9 cellular contexts compared by ENCODE assay signal in genomic region chr10:50431118-50431517, GRCh38.
DNase-seq lines count a peak whose midpoint lies in the region; ATAC-seq and TF ChIP-seq lines count a peak whose summit lies in the region.
"Had no signal": no experiment of that assay in that cellular context is flagged by ENCODE, and none has a peak within 500 bp of the region (broad histone marks: within the 10 kb centered on the region; RNA-seq: fewer than 3 reads in every experiment).

No MANE protein-coding gene starts in this region.

- DNase-seq in SKM-1 treated with dmso at 0.1 percent for 144 hours (lab: John Stamatoyannopoulos, UW; ENCODE audit: unreplicated experiment), result peak; percentile 20
- no peak for DNase-seq in SKM-1 (lab: John Stamatoyannopoulos, UW; ENCODE audit: unreplicated experiment)
- peak in 1 of 2 experiments; percentile 21 for DNase-seq in SJSA1 (ENCODE audit: low read depth in 1 of 2, low spot score in 2 of 2)
- peak; percentile 29 to 72 for DNase-seq in fibroblast of lung (ENCODE audit: low read depth in 2 of 2)
- no peak for DNase-seq in spleen
- DNase-seq in NCI-H1105 (lab: John Stamatoyannopoulos, UW), result no peak
- DNase-seq in left colon, result no peak
- DNase-seq in GF-D8 (lab: John Stamatoyannopoulos, UW), result no peak
- DNase-seq: stimulated activated CD4-positive, alpha-beta T cell treated with anti-CD3 and anti-CD28 coated beads, Interleukin-12 subunit alpha, Interleukin-12 subunit beta, amount 100 ng/mL, for 4 hours had no signal

- H2AFZ ChIP-seq in fibroblast of lung (ENCODE audit: low read length), result no peak overlapping the region

- no peak overlapping the region for H3K4me2 ChIP-seq in fibroblast of lung (ENCODE audit: extremely low read depth, insufficient read depth, low read length)

- no peaks in the 10 kb centered on the region for H3K36me3 ChIP-seq in SJSA1
- H3K36me3 ChIP-seq in fibroblast of lung (ENCODE audit: control insufficient read depth, insufficient read depth, low read length), result no peaks in the 10 kb centered on the region
- peaks cover 0 to 5% (median 0%) of the 10 kb centered on the region in 6 donors for H3K36me3 ChIP-seq in spleen

- H3K4me3 ChIP-seq in SJSA1 (no peak overlapping the region), fibroblast of lung (replicated peaks in 1 of 4; ENCODE audit: control extremely low read depth in 1 of 4, insufficient read depth in 1 of 4, low read depth in 3 of 4, low read length in 4 of 4) (no peak overlapping the region), spleen (no peak overlapping the region)

- ATAC-seq in left colon, result no peak

- 27 to 38% (median 30%) methylated on average over 4 of the region's 4 CpGs for WGBS in spleen, 5 donors

- no peaks in the 10 kb centered on the region for H4K20me1 ChIP-seq in fibroblast of lung (ENCODE audit: control insufficient read depth, extremely low read depth, insufficient read depth, low read length)

- no peak for TF ChIP-seq POLR2A in spleen (IDR thresholded peaks at IDR 0.05)

- intact Hi-C loops in spleen (cut with DNase I; ENCODE audit: low total_unique reads), result no loop called here
- intact Hi-C loops in left colon (cut with DNase I, micrococcal nuclease), result no loop called here

- no peaks in the 10 kb centered on the region for H3K79me2 ChIP-seq in fibroblast of lung (ENCODE audit: control insufficient read depth, insufficient read depth, low read length)

- H3K9me3 ChIP-seq in SJSA1 (replicated peaks) (no peaks in the 10 kb centered on the region), fibroblast of lung (ENCODE audit: control insufficient read depth, insufficient read depth, low read depth, low read length) (no peaks in the 10 kb centered on the region), spleen (no peaks in the 10 kb centered on the region)

- H3K27ac ChIP-seq in SJSA1 (peak overlapping the region; percentile 34; the same call in 1 of the 2 replicates), fibroblast of lung (ENCODE audit: insufficient read depth, low read length) (peak overlapping the region; percentile 51), spleen (peak overlapping the region in 5 of 8 donors; percentile 3 to 62 (median 60))

- no peaks in the 10 kb centered on the region for H3K27me3 ChIP-seq in SJSA1 (replicated peaks)
- H3K27me3 ChIP-seq in fibroblast of lung (ENCODE audit: control insufficient read depth, insufficient read depth, low read length), result no peaks in the 10 kb centered on the region
- H3K27me3 ChIP-seq in spleen (replicated peaks in 1 of 7), result no peaks in the 10 kb centered on the region

- no peak for TF ChIP-seq CTCF in fibroblast of lung (conservative IDR thresholded peaks at IDR 0.05 in 1 of 2, IDR thresholded peaks at IDR 0.05 in 1 of 2; ENCODE audit: low read depth in 1 of 2, low read length in 2 of 2)
- no peak for TF ChIP-seq CTCF in spleen (IDR thresholded peaks at IDR 0.05 in 8 of 11, conservative IDR thresholded peaks at IDR 0.05 in 3 of 11)

- peaks cover 12% of the 10 kb centered on the region for H3K4me1 ChIP-seq in SJSA1 (replicated peaks)
- peaks cover 7% of the 10 kb centered on the region for H3K4me1 ChIP-seq in fibroblast of lung (ENCODE audit: control insufficient read depth, extremely low read depth, insufficient read depth, low read length)
- peaks cover 0 to 25% (median 13%) of the 10 kb centered on the region in 6 donors for H3K4me1 ChIP-seq in spleen

- H3K9ac ChIP-seq in fibroblast of lung (ENCODE audit: insufficient read depth, low read length), result no peak overlapping the region

Comparison
In these comparisons a context has a peak if more than half of its experiments do, and no peak if none do; other contexts are left out.
1. DNase-seq: peak in SKM-1 treated with dmso at 0.1 percent for 144 hours (single experiment) and fibroblast of lung (2 of 2); none in SKM-1 (single experiment), spleen (single experiment), NCI-H1105 (single experiment), left colon (0 of 2) and GF-D8 (single experiment).
2. Peak in every context shown above with its lines, with median percentiles within 50 percentile points of each other: H3K27ac ChIP-seq.